20 cellular contexts compared by ENCODE assay signal in genomic region chr2:134279417-134279816, GRCh38.
"Had no signal": no experiment of that assay in that cellular context is flagged by ENCODE, and none has a peak within 500 bp of the region (broad histone marks: within the 10 kb centered on the region; RNA-seq: fewer than 3 reads in every experiment).

No MANE protein-coding gene starts in this region.

- H3K36me3 ChIP-seq: left lung, suprapubic skin, vagina had no signal

- H3K9me3 ChIP-seq: left lung, suprapubic skin, vagina had no signal

- H3K27ac Mint-ChIP-seq: activated CD4-positive, alpha-beta T cell treated with anti-CD3 and anti-CD28 coated beads, Interleukin-2, amount 10 ng/mL, durations not matched to agents 24 days and 14 days; activated CD8-positive, alpha-beta T cell treated with anti-CD3 and anti-CD28 coated beads for 36 hours; activated naive CD8-positive, alpha-beta T cell treated with anti-CD3 and anti-CD28 coated beads, Interleukin-2, amount 50 U/mL, for 24 hours; activated T-helper 2 cell treated with anti-CD3 and anti-CD28 coated beads, Interferon-gamma antibody, Interleukin-2, Interleukin-4, amounts not matched to agents 10 μg/mL and 5 μg/mL and 100 μg/mL, durations not matched to agents 14 hours and 24 hours and 36 hours; stimulated activated naive CD8-positive, alpha-beta T cell treated with anti-CD3 and anti-CD28 coated beads, Interleukin-15, amount 100 ng/mL, for 72 hours; T-helper 2 cell treated with Interferon-gamma antibody and Interleukin-4, amounts not matched to agents 5 μg/mL and 100 μg/mL, for 36 hours had no signal

- DNase-seq: activated CD4-positive, alpha-beta T cell treated with anti-CD3 and anti-CD28 coated beads, Interleukin-2, amount 10 ng/mL, durations not matched to agents 24 days and 14 days; activated CD8-positive, alpha-beta T cell treated with anti-CD3 and anti-CD28 coated beads for 36 hours; activated naive CD4-positive, alpha-beta T cell treated with Interleukin-2 at 50 U/mL for 16 hours; activated naive CD8-positive, alpha-beta T cell treated with anti-CD3 and anti-CD28 coated beads, Interleukin-2, amount 50 U/mL, for 24 hours; activated T-cell treated with anti-CD3 and anti-CD28 coated beads, Interleukin-2, amount 50 U/mL, for 1 hour; anterior cingulate cortex; foreskin melanocyte; glutamatergic neuron; kidney; left lung; stimulated activated naive CD8-positive, alpha-beta T cell treated with anti-CD3 and anti-CD28 coated beads, Interleukin-15, amount 100 ng/mL, for 72 hours; trophoblast cell had no signal

- H3K27me3 Mint-ChIP-seq: activated CD4-positive, alpha-beta T cell treated with anti-CD3 and anti-CD28 coated beads, Interleukin-2, amount 10 ng/mL, durations not matched to agents 24 days and 14 days; activated CD8-positive, alpha-beta T cell treated with anti-CD3 and anti-CD28 coated beads for 36 hours; activated naive CD8-positive, alpha-beta T cell treated with anti-CD3 and anti-CD28 coated beads, Interleukin-2, amount 50 U/mL, for 24 hours; central memory CD8-positive, alpha-beta T cell; stimulated activated naive CD8-positive, alpha-beta T cell treated with anti-CD3 and anti-CD28 coated beads, Interleukin-15, amount 100 ng/mL, for 72 hours had no signal

- H3K27ac ChIP-seq: coronary artery, left lung, suprapubic skin, vagina had no signal

- H3K27me3 ChIP-seq: left lung, suprapubic skin, vagina had no signal

- H3K4me3 Mint-ChIP-seq: activated CD4-positive, alpha-beta T cell treated with anti-CD3 and anti-CD28 coated beads, Interleukin-2, amount 10 ng/mL, durations not matched to agents 24 days and 14 days; activated CD8-positive, alpha-beta T cell treated with anti-CD3 and anti-CD28 coated beads for 36 hours; activated naive CD8-positive, alpha-beta T cell treated with anti-CD3 and anti-CD28 coated beads, Interleukin-2, amount 50 U/mL, for 24 hours; brain; central memory CD8-positive, alpha-beta T cell; neural crest cell; stimulated activated naive CD8-positive, alpha-beta T cell treated with anti-CD3 and anti-CD28 coated beads, Interleukin-15, amount 100 ng/mL, for 72 hours; T-helper 2 cell treated with Interferon-gamma antibody and Interleukin-4, amounts not matched to agents 5 μg/mL and 100 μg/mL, for 36 hours had no signal

- H3K4me3 ChIP-seq: coronary artery, left lung, suprapubic skin, vagina had no signal

- H3K9me3 Mint-ChIP-seq: activated CD8-positive, alpha-beta T cell treated with anti-CD3 and anti-CD28 coated beads for 36 hours; activated T-helper 2 cell treated with anti-CD3 and anti-CD28 coated beads, Interferon-gamma antibody, Interleukin-2, Interleukin-4, amounts not matched to agents 10 μg/mL and 5 μg/mL and 100 μg/mL, durations not matched to agents 14 hours and 24 hours and 36 hours; brain; central memory CD8-positive, alpha-beta T cell; neural crest cell; T-helper 2 cell treated with Interferon-gamma antibody and Interleukin-4, amounts not matched to agents 5 μg/mL and 100 μg/mL, for 36 hours had no signal

- ATAC-seq: activated CD8-positive, alpha-beta T cell treated with anti-CD3 and anti-CD28 coated beads for 36 hours; activated naive CD8-positive, alpha-beta T cell treated with anti-CD3 and anti-CD28 coated beads, Interleukin-2, amount 50 U/mL, for 24 hours; left lung; stimulated activated naive CD8-positive, alpha-beta T cell treated with anti-CD3 and anti-CD28 coated beads, Interleukin-15, amount 100 ng/mL, for 72 hours had no signal

- H3K4me1 ChIP-seq: left lung, suprapubic skin, vagina had no signal
